ENCODE assay signal across 1 cellular context in genomic region chr2:219207254-219207883, GRCh38.
TF ChIP-seq lines count a peak whose summit lies in the region.

No MANE protein-coding gene starts in this region.

TF ChIP-seq in HepG2, 621 proteins besides CTCF, POLR2A, EP300 and RAD21 (continued from another document and continues in another):
- TF ChIP-seq ELK4 (CRISPR knock-in tag; IDR thresholded peaks at IDR 0.05; ENCODE audit: borderline replicate concordance) (no peak), POGK (CRISPR knock-in tag; conservative IDR thresholded peaks at IDR 0.05) (no peak), ZNF768 (CRISPR knock-in tag; IDR thresholded peaks at IDR 0.05) (peak; percentile 53; the same call in 1 of the 2 replicates), PAF1 (CRISPR knock-in tag; IDR thresholded peaks at IDR 0.05) (0 out of 2 replicates have a peak, but pooled peaks have one; percentile 55), E2F2 (CRISPR knock-in tag; IDR thresholded peaks at IDR 0.05; ENCODE audit: borderline replicate concordance) (no peak), ZNF264 (CRISPR knock-in tag; IDR thresholded peaks at IDR 0.05) (no peak), ZNF292 (CRISPR knock-in tag; IDR thresholded peaks at IDR 0.05; ENCODE audit: borderline replicate concordance, low read depth) (no peak), ZNF414 (CRISPR knock-in tag; IDR thresholded peaks at IDR 0.05) (no peak; the same call in 1 of the 2 replicates), ATRX (CRISPR knock-in tag; IDR thresholded peaks at IDR 0.05; ENCODE audit: borderline replicate concordance) (no peak), MBNL3 (CRISPR knock-in tag; conservative IDR thresholded peaks at IDR 0.05) (no peak), ZNF354B (CRISPR knock-in tag; IDR thresholded peaks at IDR 0.05) (no peak), ZNF530 (CRISPR knock-in tag; IDR thresholded peaks at IDR 0.05; ENCODE audit: low read depth) (no peak), DNMT1 (CRISPR knock-in tag; IDR thresholded peaks at IDR 0.05) (no peak; the same call in 1 of the 2 replicates), NBN (conservative IDR thresholded peaks at IDR 0.05) (no peak), ZNF781 (CRISPR knock-in tag; IDR thresholded peaks at IDR 0.05; ENCODE audit: borderline replicate concordance, not compliant biosample characterization) (peak; percentile 49), KDM1A (CRISPR knock-in tag; IDR thresholded peaks at IDR 0.05) (no peak), ZSCAN20 (CRISPR knock-in tag; IDR thresholded peaks at IDR 0.05; ENCODE audit: borderline replicate concordance) (no peak), ZNF652 (CRISPR knock-in tag; IDR thresholded peaks at IDR 0.05; ENCODE audit: borderline replicate concordance, low read depth) (no peak), ZBTB21 (CRISPR knock-in tag; IDR thresholded peaks at IDR 0.05) (no peak), ZNF510 (CRISPR knock-in tag; IDR thresholded peaks at IDR 0.05; ENCODE audit: low read depth) (peak; percentile 76; the same call in 1 of the 2 replicates), ZBTB34 (CRISPR knock-in tag; IDR thresholded peaks at IDR 0.05) (no peak), SYNCRIP (IDR thresholded peaks at IDR 0.05; ENCODE audit: insufficient read depth, low read depth, low read length) (no peak), PHF8 (CRISPR knock-in tag; IDR thresholded peaks at IDR 0.05) (no peak), ZNF180 (CRISPR knock-in tag; IDR thresholded peaks at IDR 0.05; ENCODE audit: borderline replicate concordance, low read depth) (no peak), ZNF20 (CRISPR knock-in tag; IDR thresholded peaks at IDR 0.05) (no peak), SNAPC5 (CRISPR knock-in tag; IDR thresholded peaks at IDR 0.05; ENCODE audit: borderline replicate concordance) (no peak), RFX3 (CRISPR knock-in tag; IDR thresholded peaks at IDR 0.05) (no peak), ZSCAN5A (CRISPR knock-in tag; IDR thresholded peaks at IDR 0.05; ENCODE audit: borderline replicate concordance) (no peak), ZBTB25 (CRISPR knock-in tag; IDR thresholded peaks at IDR 0.05) (no peak), IKZF5 (CRISPR knock-in tag; IDR thresholded peaks at IDR 0.05) (no peak; the same call in 1 of the 2 replicates), POLR2AphosphoS2 (IDR thresholded peaks at IDR 0.05; ENCODE audit: low read depth, low read length) (no peak), NFIC (IDR thresholded peaks at IDR 0.05; ENCODE audit: low read length) (no peak), E2F1 (CRISPR knock-in tag; IDR thresholded peaks at IDR 0.05) (no peak), ATF7 (IDR thresholded peaks at IDR 0.05) (no peak), ATF7 (CRISPR knock-in tag; IDR thresholded peaks at IDR 0.05) (no peak), CERS6 (CRISPR knock-in tag; IDR thresholded peaks at IDR 0.05) (no peak), HMGXB4 (CRISPR knock-in tag; IDR thresholded peaks at IDR 0.05; ENCODE audit: borderline replicate concordance in 1 of 2, low read depth in 1 of 2) (peak; percentile 21 to 67; a peak in 2 of 4 replicates), ZSCAN30 (CRISPR knock-in tag; IDR thresholded peaks at IDR 0.05) (no peak), ZNF672 (CRISPR knock-in tag; IDR thresholded peaks at IDR 0.05) (no peak), PATZ1 (CRISPR knock-in tag; IDR thresholded peaks at IDR 0.05) (no peak), TFDP1 (CRISPR knock-in tag; IDR thresholded peaks at IDR 0.05; ENCODE audit: borderline replicate concordance) (no peak), TBL1XR1 (IDR thresholded peaks at IDR 0.05; ENCODE audit: borderline replicate concordance, low read length, partially characterized antibody) (no peak), SMAD1 (CRISPR knock-in tag; IDR thresholded peaks at IDR 0.05; ENCODE audit: borderline replicate concordance, low read depth) (no peak), MYC (CRISPR knock-in tag; IDR thresholded peaks at IDR 0.05; ENCODE audit: borderline replicate concordance) (peak; percentile 56), TEAD3 (CRISPR knock-in tag; optimal IDR thresholded peaks at IDR 0.05; ENCODE audit: borderline replicate concordance) (no peak), ZNF619 (CRISPR knock-in tag; IDR thresholded peaks at IDR 0.05) (peak; percentile 55)
